ENCODE assay signal across 15 cellular contexts in genomic region chr6:16930432-16930831, GRCh38.
DNase-seq lines count a peak whose midpoint lies in the region; ATAC-seq and TF ChIP-seq lines count a peak whose summit lies in the region.
"Had no signal": no experiment of that assay in that cellular context is flagged by ENCODE, and none has a peak within 500 bp of the region (broad histone marks: within the 10 kb centered on the region; RNA-seq: fewer than 3 reads in every experiment).

No MANE protein-coding gene starts in this region.

- peaks cover 29% of the 10 kb centered on the region for H3K27me3 Mint-ChIP-seq in activated naive CD8-positive, alpha-beta T cell treated with anti-CD3 and anti-CD28 coated beads, Interleukin-2, amount 50 U/mL, for 24 hours

- H3K27me3 ChIP-seq in A673 (replicated peaks; ENCODE audit: insufficient read depth, low read depth, low read length, poor library complexity) (no peaks in the 10 kb centered on the region), GM23248 (replicated peaks; ENCODE audit: insufficient read depth) (no peaks in the 10 kb centered on the region), SJSA1 (replicated peaks) (no peaks in the 10 kb centered on the region), fibroblast of lung (ENCODE audit: control insufficient read depth, insufficient read depth, low read length) (no peaks in the 10 kb centered on the region), tibial artery (no peaks in the 10 kb centered on the region)

- CTCF ChIA-PET in A673 (lab: Charles Lee): no interaction called here

- peaks cover 2% of the 10 kb centered on the region for H3K36me3 Mint-ChIP-seq in activated naive CD8-positive, alpha-beta T cell treated with anti-CD3 and anti-CD28 coated beads, Interleukin-2, amount 50 U/mL, for 24 hours (ENCODE audit: low read depth)

- H3K4me1 ChIP-seq in A673 (ENCODE audit: insufficient read depth, low read length, poor library complexity, severe bottlenecking): peaks cover 20% of the 10 kb centered on the region
- peaks cover 20% of the 10 kb centered on the region for H3K4me1 ChIP-seq in GM23248 (ENCODE audit: insufficient read depth)
- peaks cover 28% of the 10 kb centered on the region for H3K4me1 ChIP-seq in SJSA1 (replicated peaks)
- peaks cover 4% of the 10 kb centered on the region for H3K4me1 ChIP-seq in fibroblast of lung (ENCODE audit: control insufficient read depth, extremely low read depth, insufficient read depth, low read length)
- no peaks in the 10 kb centered on the region for H3K4me1 ChIP-seq in tibial artery
- H3K4me1 ChIP-seq: Caco-2, HAP-1 had no signal

- BruUV-seq in A673 (replicated peaks; lab: Mats Ljungman, UMichigan): no TSS peak

- no peak overlapping the region for H3K4me3 ChIP-seq in A673 (ENCODE audit: low read depth, low read length, poor library complexity, severe bottlenecking)
- no peak overlapping the region for H3K4me3 ChIP-seq in GM23248
- H3K4me3 ChIP-seq in SJSA1: no peak overlapping the region
- H3K4me3 ChIP-seq in fibroblast of lung (replicated peaks in 1 of 4; ENCODE audit: control extremely low read depth in 1 of 4, insufficient read depth in 1 of 4, low read depth in 3 of 4, low read length in 4 of 4): no peak overlapping the region
- H3K4me3 ChIP-seq in tibial artery: no peak overlapping the region
- H3K4me3 ChIP-seq: HAP-1 had no signal

- H3K9me3 Mint-ChIP-seq in activated naive CD8-positive, alpha-beta T cell treated with anti-CD3 and anti-CD28 coated beads, Interleukin-2, amount 50 U/mL, for 24 hours: no peaks in the 10 kb centered on the region
- H3K9me3 Mint-ChIP-seq: CD4-positive, alpha-beta T cell had no signal

- peak overlapping the region; percentile 32 for H3K4me2 ChIP-seq in GM23248 (ENCODE audit: unreplicated experiment)
- no peak overlapping the region for H3K4me2 ChIP-seq in fibroblast of lung (ENCODE audit: extremely low read depth, insufficient read depth, low read length)

- in situ Hi-C loops in GM23248 (cut with MboI): no loop called here

- no peaks in the 10 kb centered on the region for H3K9me2 ChIP-seq in GM23248 (ENCODE audit: insufficient read depth)

- POLR2A ChIA-PET in A673 (lab: Charles Lee; ENCODE audit: low non-redundant PET): no interaction called here

- H3K27ac Mint-ChIP-seq in activated naive CD8-positive, alpha-beta T cell treated with anti-CD3 and anti-CD28 coated beads, Interleukin-2, amount 50 U/mL, for 24 hours: no peak overlapping the region
- H3K27ac Mint-ChIP-seq: CD4-positive, alpha-beta T cell had no signal

- H3K4me1 Mint-ChIP-seq in activated naive CD8-positive, alpha-beta T cell treated with anti-CD3 and anti-CD28 coated beads, Interleukin-2, amount 50 U/mL, for 24 hours: no peaks in the 10 kb centered on the region

- H2AFZ ChIP-seq in GM23248: no peak overlapping the region
- H2AFZ ChIP-seq in fibroblast of lung (ENCODE audit: low read length): no peak overlapping the region

- DNase-seq in A673 (ENCODE audit: low spot score) (no peak), GM23248 (no peak), SJSA1 (ENCODE audit: low read depth in 1 of 2, low spot score in 2 of 2) (no peak), fibroblast of lung (ENCODE audit: low read depth in 2 of 2) (no peak), middle frontal gyrus (ENCODE audit: extremely low spot score, low spot score) (no peak), tibial artery (no peak)
- DNase-seq in activated naive CD8-positive, alpha-beta T cell treated with anti-CD3 and anti-CD28 coated beads, Interleukin-2, amount 50 U/mL, for 24 hours: no peak
- DNase-seq: AML-193; Caco-2; CD4-positive, alpha-beta T cell; DMS79; GF-D8 had no signal

- no peak for ATAC-seq in activated naive CD8-positive, alpha-beta T cell treated with anti-CD3 and anti-CD28 coated beads, Interleukin-2, amount 50 U/mL, for 24 hours
- no peak for ATAC-seq in HG03521 (IDR thresholded peaks at IDR 0.05; ENCODE audit: unreplicated experiment)

- H4K20me1 ChIP-seq in GM23248 (ENCODE audit: insufficient read depth): no peaks in the 10 kb centered on the region
- H4K20me1 ChIP-seq in fibroblast of lung (ENCODE audit: control insufficient read depth, extremely low read depth, insufficient read depth, low read length): no peaks in the 10 kb centered on the region

- H3F3A ChIP-seq in GM23248 (ENCODE audit: insufficient read depth): peaks cover 25% of the 10 kb centered on the region

- H3K36me3 ChIP-seq in A673 (ENCODE audit: insufficient read depth, low read length, poor library complexity, severe bottlenecking) (no peaks in the 10 kb centered on the region), GM23248 (ENCODE audit: low read depth) (no peaks in the 10 kb centered on the region), SJSA1 (no peaks in the 10 kb centered on the region), fibroblast of lung (ENCODE audit: control insufficient read depth, insufficient read depth, low read length) (no peaks in the 10 kb centered on the region), tibial artery (no peaks in the 10 kb centered on the region)
- H3K36me3 ChIP-seq: HAP-1 had no signal

- no peak overlapping the region for H3K4me3 Mint-ChIP-seq in activated naive CD8-positive, alpha-beta T cell treated with anti-CD3 and anti-CD28 coated beads, Interleukin-2, amount 50 U/mL, for 24 hours
- H3K4me3 Mint-ChIP-seq: CD4-positive, alpha-beta T cell had no signal

- no peak for TF ChIP-seq CTCF in A673 (conservative IDR thresholded peaks at IDR 0.05; ENCODE audit: low read depth, low read length)
- no peak for TF ChIP-seq CTCF in fibroblast of lung (conservative IDR thresholded peaks at IDR 0.05 in 1 of 2, IDR thresholded peaks at IDR 0.05 in 1 of 2; ENCODE audit: low read depth in 1 of 2, low read length in 2 of 2)
- no peak for TF ChIP-seq CTCF in tibial artery (IDR thresholded peaks at IDR 0.05)

- WGBS in GM23248 (ENCODE audit: low coverage in 1 of 2, low lambda C conversion rate in 2 of 2, missing lambda C conversion rate in 2 of 2), 2 experiments: 94 to 100% methylated on average over 1 of the region's 1 CpG

- H3K9ac ChIP-seq in GM23248: peak overlapping the region; percentile 39; the same call in 1 of the 2 replicates
- H3K9ac ChIP-seq in fibroblast of lung (ENCODE audit: insufficient read depth, low read length): no peak overlapping the region

- H3K79me2 ChIP-seq in GM23248 (ENCODE audit: insufficient read depth) (no peaks in the 10 kb centered on the region), fibroblast of lung (ENCODE audit: control insufficient read depth, insufficient read depth, low read length) (no peaks in the 10 kb centered on the region)

- intact Hi-C loops in A673 (cut with micrococcal nuclease; ENCODE audit: unreplicated experiment) (loop anchor here (1.0 kb wide), 1 partner anchor 17 kb away; no protein-coding TSS in a partner anchor), tibial artery (cut with DNase I; ENCODE audit: low total_unique reads) (no loop called here)

- H3K9me3 ChIP-seq in A673 (ENCODE audit: low read depth, low read length, poor library complexity, severe bottlenecking) (peaks cover 6% of the 10 kb centered on the region), GM23248 (ENCODE audit: low read depth) (no peaks in the 10 kb centered on the region), SJSA1 (replicated peaks) (no peaks in the 10 kb centered on the region), fibroblast of lung (ENCODE audit: control insufficient read depth, insufficient read depth, low read depth, low read length) (no peaks in the 10 kb centered on the region), tibial artery (no peaks in the 10 kb centered on the region)
- H3K9me3 ChIP-seq: Caco-2, HAP-1 had no signal

- H3K27ac ChIP-seq in A673 (ENCODE audit: low read depth, low read length, poor library complexity, severe bottlenecking) (peak overlapping the region; percentile 69), GM23248 (peak overlapping the region; percentile 99), SJSA1 (peak overlapping the region; percentile 93), fibroblast of lung (ENCODE audit: insufficient read depth, low read length) (peak overlapping the region; percentile 60), tibial artery (no peak overlapping the region)
- H3K27ac ChIP-seq: C4-2B had no signal

Comparison
In these comparisons a context has a peak if more than half of its experiments do, and no peak if none do; other contexts are left out.
1. H3K27ac ChIP-seq: peak in A673 (single experiment), GM23248 (single experiment), SJSA1 (single experiment) and fibroblast of lung (single experiment); none in tibial artery (0 of 2).